Comparison of ENCODE assay signal across 19 cellular contexts in the genomic region with DNA sequence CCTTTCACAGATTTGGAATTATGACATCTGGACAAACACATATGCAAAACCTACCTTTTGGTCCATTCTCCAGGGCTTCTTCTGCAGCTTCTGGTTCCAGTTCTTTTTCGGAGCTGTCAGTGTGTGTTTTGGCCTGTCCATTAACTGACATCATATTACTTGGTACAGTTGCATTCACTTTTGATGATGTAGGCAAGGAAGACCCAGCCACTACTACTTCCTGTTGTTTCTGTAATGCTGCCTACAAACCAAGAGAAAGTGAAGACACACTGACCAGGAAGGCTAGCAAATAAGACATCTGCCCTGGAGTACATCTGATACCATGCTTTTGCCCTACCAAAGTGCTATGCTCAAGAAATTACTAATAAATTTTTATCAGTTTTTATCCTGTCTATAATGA. TPM values are rescaled to one million over a fixed set of nuclear protein-coding genes. Genes with fewer than 3 reads are reported as not detected.
DNase-seq lines count a peak whose midpoint lies in the region; ATAC-seq and TF ChIP-seq lines count a peak whose summit lies in the region.
"Had no signal": no experiment of that assay in that cellular context is flagged by ENCODE, and none has a peak within 500 bp of the region (broad histone marks: within the 10 kb centered on the region; RNA-seq: fewer than 3 reads in every experiment).

No MANE protein-coding gene starts in this region.

- no peak overlapping the region for H3K9ac ChIP-seq in IMR-90 (ENCODE audit: low read depth, low read length)

- H3K36me3 Mint-ChIP-seq in activated CD8-positive, alpha-beta T cell treated with anti-CD3 and anti-CD28 coated beads, Interleukin-2, amount 10 ng/mL, durations not matched to agents 7 days and 5 days (ENCODE audit: low read depth), result peaks cover 51% of the 10 kb centered on the region
- peaks cover 26% of the 10 kb centered on the region for H3K36me3 Mint-ChIP-seq in activated CD8-positive, alpha-beta T cell treated with anti-CD3 and anti-CD28 coated beads for 36 hours (ENCODE audit: low read depth)

- H3K4me3 Mint-ChIP-seq in activated CD8-positive, alpha-beta T cell treated with anti-CD3 and anti-CD28 coated beads, Interleukin-2, amount 10 ng/mL, durations not matched to agents 7 days and 5 days, result no peak overlapping the region
- H3K4me3 Mint-ChIP-seq in activated CD8-positive, alpha-beta T cell treated with anti-CD3 and anti-CD28 coated beads for 36 hours, result no peak overlapping the region
- H3K4me3 Mint-ChIP-seq: GM23338 had no signal

- peaks cover 14 to 35% of the 10 kb centered on the region in 2 experiments; a peak in 3 of 4 replicates for H3K79me1 ChIP-seq in IMR-90 (ENCODE audit: low read depth in 1 of 2, low read length in 2 of 2)

- peaks cover 39% of the 10 kb centered on the region for H3K36me3 ChIP-seq in IMR-90 (ENCODE audit: control insufficient read depth, insufficient read depth, low read length)
- H3K36me3 ChIP-seq in brain microvascular endothelial cell (replicated peaks), result peaks cover 70% of the 10 kb centered on the region
- peaks cover 88% of the 10 kb centered on the region for H3K36me3 ChIP-seq in neutrophil
- H3K36me3 ChIP-seq in lower lobe of right lung, result peaks cover 94% of the 10 kb centered on the region

- H2BK120ac ChIP-seq in IMR-90 (ENCODE audit: low read depth, low read length), result no peak overlapping the region

- H3K27ac ChIP-seq in IMR-90 (ENCODE audit: insufficient read depth, low read length) (no peak overlapping the region), brain microvascular endothelial cell (no peak overlapping the region), neutrophil (peak overlapping the region; percentile 26), lower lobe of right lung (no peak overlapping the region)

- no peak overlapping the region for H2BK5ac ChIP-seq in IMR-90 (ENCODE audit: low read depth, low read length, poor library complexity, severe bottlenecking)

- BruUV-seq in IMR-90 (replicated peaks; lab: Mats Ljungman, UMichigan), result no TSS peak

- H3K4ac ChIP-seq in IMR-90 (ENCODE audit: low read depth, low read length), result no peak overlapping the region

- H3K9me3 Mint-ChIP-seq in activated CD8-positive, alpha-beta T cell treated with anti-CD3 and anti-CD28 coated beads, Interleukin-2, amount 10 ng/mL, durations not matched to agents 7 days and 5 days (ENCODE audit: insufficient read depth), result no peaks in the 10 kb centered on the region
- H3K9me3 Mint-ChIP-seq in activated CD8-positive, alpha-beta T cell treated with anti-CD3 and anti-CD28 coated beads for 36 hours, result no peaks in the 10 kb centered on the region
- H3K9me3 Mint-ChIP-seq: GM23338 had no signal

- H3K4me1 ChIP-seq in IMR-90 (ENCODE audit: control insufficient read depth, insufficient read depth, low read length) (no peaks in the 10 kb centered on the region), neutrophil (ENCODE audit: control insufficient read depth in 1 of 2, insufficient read depth in 1 of 2, low read depth in 1 of 2, low read length in 1 of 2) (peaks cover 0 to 11% of the 10 kb centered on the region in 2 experiments), lower lobe of right lung (peaks cover 17% of the 10 kb centered on the region)

- H3K9me1 ChIP-seq in IMR-90 (ENCODE audit: insufficient read depth, low read length), result peaks cover 3% of the 10 kb centered on the region; the same call in 1 of the 2 replicates

- no peak for DNase-seq in activated CD8-positive, alpha-beta T cell treated with anti-CD3 and anti-CD28 coated beads, Interleukin-2, amount 10 ng/mL, durations not matched to agents 7 days and 5 days
- no peak for DNase-seq in activated CD8-positive, alpha-beta T cell treated with anti-CD3 and anti-CD28 coated beads for 36 hours
- DNase-seq in IMR-90, result peak; percentile 34
- peak; percentile 20 for DNase-seq in brain microvascular endothelial cell
- no peak for DNase-seq in lower lobe of right lung
- no peak for DNase-seq in SW480 (ENCODE audit: low spot score)
- DNase-seq: C1 segment of cervical spinal cord, MV-4-11, NCI-H187, NCI-H2107, NCI-H2227 treated with DMSO at 0.1 percent for 48 hours, NCI-H510A treated with DMSO at 0.1 percent for 48 hours, NCI-H774, RPMI8226, SHP77 treated with DMSO at 0.1 percent for 48 hours had no signal

- no peak overlapping the region for H2BK15ac ChIP-seq in IMR-90 (ENCODE audit: low read depth, low read length)

- no peak overlapping the region for H3K56ac ChIP-seq in IMR-90 (ENCODE audit: extremely low read depth, insufficient read depth, low read length)

- H2AK9ac ChIP-seq in IMR-90 (replicated peaks; ENCODE audit: low read depth, low read length, poor library complexity), result no peak overlapping the region

- H3K14ac ChIP-seq in IMR-90 (replicated peaks; ENCODE audit: low read depth, low read length), result no peak overlapping the region

- no peaks in the 10 kb centered on the region for H3K9me3 ChIP-seq in IMR-90 (ENCODE audit: control insufficient read depth, insufficient read depth, low read length)
- no peaks in the 10 kb centered on the region for H3K9me3 ChIP-seq in neutrophil
- H3K9me3 ChIP-seq in lower lobe of right lung, result no peaks in the 10 kb centered on the region

- in situ Hi-C loops in IMR-90 (cut with MboI; ENCODE audit: low sequenced_read_pairs) (no loop called here), brain microvascular endothelial cell (cut with HindIII; ENCODE audit: low pct_ligation_motif_present, low sequenced_read_pairs) (no loop called here)

- no peak for TF ChIP-seq CTCF in activated CD8-positive, alpha-beta T cell treated with anti-CD3 and anti-CD28 coated beads for 36 hours (IDR thresholded peaks at IDR 0.05)
- no peak for TF ChIP-seq CTCF in IMR-90 (conservative IDR thresholded peaks at IDR 0.05; ENCODE audit: low read depth, low read length)
- TF ChIP-seq CTCF in brain microvascular endothelial cell (IDR thresholded peaks at IDR 0.05; ENCODE audit: low read depth, low read length, missing control alignments), result no peak
- TF ChIP-seq CTCF in neutrophil (IDR thresholded peaks at IDR 0.05), result no peak
- no peak for TF ChIP-seq CTCF in lower lobe of right lung (IDR thresholded peaks at IDR 0.05)

- no peak for TF ChIP-seq RAD21 in IMR-90 (IDR thresholded peaks at IDR 0.05; ENCODE audit: low read length)

- H3K27ac Mint-ChIP-seq in activated CD8-positive, alpha-beta T cell treated with anti-CD3 and anti-CD28 coated beads, Interleukin-2, amount 10 ng/mL, durations not matched to agents 7 days and 5 days, result peak overlapping the region; percentile 70
- no peak overlapping the region for H3K27ac Mint-ChIP-seq in activated CD8-positive, alpha-beta T cell treated with anti-CD3 and anti-CD28 coated beads for 36 hours
- H3K27ac Mint-ChIP-seq: GM23338 had no signal

- H3K27me3 ChIP-seq in IMR-90 (ENCODE audit: control insufficient read depth, insufficient read depth, low read length) (no peaks in the 10 kb centered on the region), brain microvascular endothelial cell (replicated peaks) (no peaks in the 10 kb centered on the region), neutrophil (no peaks in the 10 kb centered on the region), lower lobe of right lung (ENCODE audit: low read depth) (no peaks in the 10 kb centered on the region)

- no peaks in the 10 kb centered on the region for H3K27me3 Mint-ChIP-seq in activated CD8-positive, alpha-beta T cell treated with anti-CD3 and anti-CD28 coated beads, Interleukin-2, amount 10 ng/mL, durations not matched to agents 7 days and 5 days (ENCODE audit: low read depth)
- H3K27me3 Mint-ChIP-seq in activated CD8-positive, alpha-beta T cell treated with anti-CD3 and anti-CD28 coated beads for 36 hours, result no peaks in the 10 kb centered on the region

- CTCF ChIA-PET in activated CD8-positive, alpha-beta T cell treated with anti-CD3 and anti-CD28 coated beads, Interleukin-2, amount 10 ng/mL, durations not matched to agents 7 days and 5 days (lab: Charles Lee), result interaction anchor here (0.7 to 2.0 kb wide), 4 partner anchors 30 to 377 kb away, joined by 3 to 7 read pairs (median 4); a partner anchor contains a TSS
- CTCF ChIA-PET in activated CD8-positive, alpha-beta T cell treated with anti-CD3 and anti-CD28 coated beads for 36 hours (lab: Charles Lee), result interaction anchor here (0.9 to 3.1 kb wide), 2 partner anchors 30 to 43 kb away, joined by 3 to 26 read pairs; no protein-coding TSS in a partner anchor
- CTCF ChIA-PET in IMR-90 (lab: Yijun Ruan, JAX), result no interaction called here

- no CpG with 5 or more reads among the region's 1 CpG for WGBS in IMR-90 (ENCODE audit: extremely low coverage in 2 of 2, insufficient read length in 1 of 2), 2 experiments

- H3K4me1 Mint-ChIP-seq in activated CD8-positive, alpha-beta T cell treated with anti-CD3 and anti-CD28 coated beads, Interleukin-2, amount 10 ng/mL, durations not matched to agents 7 days and 5 days (ENCODE audit: low read depth), result peaks cover 24% of the 10 kb centered on the region
- H3K4me1 Mint-ChIP-seq in activated CD8-positive, alpha-beta T cell treated with anti-CD3 and anti-CD28 coated beads for 36 hours (ENCODE audit: low read depth), result no peaks in the 10 kb centered on the region
- H3K4me1 Mint-ChIP-seq: GM23338 had no signal

- intact Hi-C loops in activated CD8-positive, alpha-beta T cell treated with anti-CD3 and anti-CD28 coated beads for 36 hours (cut with micrococcal nuclease), result no loop called here
- intact Hi-C loops in IMR-90 (cut with micrococcal nuclease) (no loop called here), lower lobe of right lung (cut with DNase I) (no loop called here)

- H3K23ac ChIP-seq in IMR-90 (ENCODE audit: low read depth, low read length), result no peak overlapping the region

- H4K8ac ChIP-seq in IMR-90 (ENCODE audit: low read depth in 2 of 2, low read length in 2 of 2), result no peak overlapping the region

- ATAC-seq in activated CD8-positive, alpha-beta T cell treated with anti-CD3 and anti-CD28 coated beads, Interleukin-2, amount 10 ng/mL, durations not matched to agents 7 days and 5 days, result no peak
- ATAC-seq in activated CD8-positive, alpha-beta T cell treated with anti-CD3 and anti-CD28 coated beads for 36 hours, result no peak
- ATAC-seq in IMR-90 (ENCODE audit: low read depth), result no peak; the same call in 1 of the 2 replicates
- ATAC-seq in lower lobe of right lung, result no peak
- ATAC-seq: GM23338, HCT116, K562 had no signal

- H3K4me3 ChIP-seq in IMR-90 (ENCODE audit: insufficient read depth, low read depth, low read length) (no peak overlapping the region), brain microvascular endothelial cell (ENCODE audit: low read depth, low read length) (no peak overlapping the region), neutrophil (ENCODE audit: low read depth in 1 of 2, low read length in 1 of 2) (no peak overlapping the region), lower lobe of right lung (no peak overlapping the region)
- H3K4me3 ChIP-seq: GM23338, K562 had no signal

- peaks cover 34% of the 10 kb centered on the region for H4K20me1 ChIP-seq in IMR-90 (ENCODE audit: insufficient read depth, low read length)

- no peak overlapping the region for H4K5ac ChIP-seq in IMR-90 (ENCODE audit: low read depth, low read length)

- no peak overlapping the region for H2BK20ac ChIP-seq in IMR-90 (ENCODE audit: low read depth, low read length)

- H3K18ac ChIP-seq in IMR-90 (ENCODE audit: low read depth, low read length), result no peak overlapping the region

- no peak overlapping the region for H4K91ac ChIP-seq in IMR-90 (ENCODE audit: insufficient read depth, low read depth, low read length)

- TF ChIP-seq POLR2A in IMR-90 (IDR thresholded peaks at IDR 0.05; ENCODE audit: low read depth, low read length), result no peak

- dilution Hi-C loops in IMR-90 (cut with HindIII; ENCODE audit: low sequenced_read_pairs, unreplicated experiment), result no loop called here

- H2AFZ ChIP-seq in IMR-90 (replicated peaks; ENCODE audit: low read length, poor library complexity), result no peak overlapping the region
- H2AFZ ChIP-seq: GM23338 had no signal

- POLR2A ChIA-PET in activated CD8-positive, alpha-beta T cell treated with anti-CD3 and anti-CD28 coated beads, Interleukin-2, amount 10 ng/mL, durations not matched to agents 7 days and 5 days (lab: Charles Lee), result no interaction called here
- POLR2A ChIA-PET in activated CD8-positive, alpha-beta T cell treated with anti-CD3 and anti-CD28 coated beads for 36 hours (lab: Charles Lee), result no interaction called here
- POLR2A ChIA-PET in IMR-90 (lab: Charles Lee; ENCODE audit: unreplicated experiment), result no interaction called here

- no peak overlapping the region for H3K4me2 ChIP-seq in IMR-90 (ENCODE audit: low read depth, low read length)
- H3K4me2 ChIP-seq: GM23338 had no signal

- H2AK5ac ChIP-seq in IMR-90 (ENCODE audit: low read depth, low read length), result no peak overlapping the region

RNA-seq across cellular contexts. Expression of a gene that starts 31.9 kb away (rescaled TPM):
- total RNA-seq in activated CD8-positive, alpha-beta T cell treated with anti-CD3 and anti-CD28 coated beads, Interleukin-2, amount 10 ng/mL, durations not matched to agents 7 days and 5 days, result 10 to 100 TPM; 19.9 to 20.0 TPM
- 10 to 100 TPM; 17.4 to 17.7 TPM for total RNA-seq in activated CD8-positive, alpha-beta T cell treated with anti-CD3 and anti-CD28 coated beads for 36 hours
- total RNA-seq in IMR-90 (2012; rRNA removed) (59.7 and 95.3 TPM in 2 replicates), lower lobe of right lung (41.3 TPM)
- polyA plus RNA-seq in IMR-90 (2012; rRNA removed), result 27.3 and 30.3 TPM in 2 replicates
- polyA plus RNA-seq in IMR-90 (2012; cell fraction: cytosol; rRNA removed), result 5.3 and 8.3 TPM in 2 replicates
- polyA plus RNA-seq in IMR-90 (2012; cell fraction: nucleus; rRNA removed; ENCODE audit: low replicate concordance), result 4.7 and 17.6 TPM in 2 replicates

Comparison
In these comparisons a context has a peak if more than half of its experiments do, and no peak if none do; other contexts are left out.
1. DNase-seq: peak in IMR-90 (single experiment) and brain microvascular endothelial cell (single experiment); none in activated CD8-positive, alpha-beta T cell treated with anti-CD3 and anti-CD28 coated beads, Interleukin-2, amount 10 ng/mL, durations not matched to agents 7 days and 5 days (single experiment), activated CD8-positive, alpha-beta T cell treated with anti-CD3 and anti-CD28 coated beads for 36 hours (single experiment), lower lobe of right lung (single experiment) and SW480 (single experiment).